ENCODE assay signal across 25 cellular contexts in genomic region chr22:20632082-20632481, GRCh38.
"Had no signal": no experiment of that assay in that cellular context is flagged by ENCODE, and none has a peak within 500 bp of the region (broad histone marks: within the 10 kb centered on the region; RNA-seq: fewer than 3 reads in every experiment).

No MANE protein-coding gene starts in this region.

- H3K36me3 Mint-ChIP-seq: naive thymus-derived CD8-positive, alpha-beta T cell; type B pancreatic cell had no signal

- H3K79me2 ChIP-seq: hepatocyte, parathyroid adenoma had no signal

- H3K4me3 Mint-ChIP-seq: naive thymus-derived CD8-positive, alpha-beta T cell; nephron; stimulated activated naive CD8-positive, alpha-beta T cell treated with anti-CD3 and anti-CD28 coated beads, Interleukin-15, amount 100 ng/mL, for 72 hours; type B pancreatic cell had no signal

- H3K27ac ChIP-seq: heart right ventricle, hepatocyte, lower lobe of right lung, parathyroid adenoma, right atrium auricular region, skin epidermis, tibial nerve, uterus had no signal

- ATAC-seq: left cardiac atrium; naive thymus-derived CD8-positive, alpha-beta T cell; sciatic nerve; stimulated activated naive CD8-positive, alpha-beta T cell treated with anti-CD3 and anti-CD28 coated beads, Interleukin-15, amount 100 ng/mL, for 72 hours had no signal

- DNase-seq: heart right ventricle; kidney glomerular epithelial cell; left cardiac atrium; lower lobe of right lung; mammary epithelial cell; mesenchymal stem cell; naive thymus-derived CD8-positive, alpha-beta T cell; nucleus accumbens; stimulated activated CD4-positive, alpha-beta T cell treated with anti-CD3 and anti-CD28 coated beads, Interleukin-12 subunit alpha, Interleukin-12 subunit beta, amount 100 ng/mL, for 4 hours; stimulated activated CD4-positive, alpha-beta T cell treated with anti-CD3 and anti-CD28 coated beads, Interleukin-15, amount 100 ng/mL, for 24 hours; stimulated activated CD4-positive, alpha-beta T cell treated with anti-CD3 and anti-CD28 coated beads, Interleukin-2, amount 100 ng/mL, for 24 hours; stimulated activated CD4-positive, alpha-beta T cell treated with anti-CD3 and anti-CD28 coated beads, Interleukin-4, amount 100 ng/mL, for 1 hour; stimulated activated naive CD4-positive, alpha-beta T cell treated with Interleukin-2 at 50 U/mL for 16 hours; stimulated activated naive CD8-positive, alpha-beta T cell treated with anti-CD3 and anti-CD28 coated beads, Interleukin-15, amount 100 ng/mL, for 72 hours; substantia nigra; uterus had no signal

- H3K4me3 ChIP-seq: heart right ventricle, hepatocyte, lower lobe of right lung, right atrium auricular region, skin epidermis, tibial nerve, uterus had no signal

- H3K9ac ChIP-seq: parathyroid adenoma had no signal

- H3K27ac Mint-ChIP-seq: nephron had no signal

- H3K9me3 ChIP-seq: heart right ventricle, lower lobe of right lung, right atrium auricular region, tibial nerve, uterus had no signal

- H3K4me1 Mint-ChIP-seq: nephron; stimulated activated naive CD8-positive, alpha-beta T cell treated with anti-CD3 and anti-CD28 coated beads, Interleukin-15, amount 100 ng/mL, for 72 hours had no signal

- FAIRE-seq: keratinocyte had no signal

- H3K36me3 ChIP-seq: heart right ventricle, lower lobe of right lung, right atrium auricular region, tibial nerve, uterus had no signal

- H3K4me2 ChIP-seq: hepatocyte had no signal

- H3K27me3 ChIP-seq: hepatocyte, right atrium auricular region, tibial nerve, uterus had no signal

- H3K9me3 Mint-ChIP-seq: naive thymus-derived CD8-positive, alpha-beta T cell; nephron; stimulated activated naive CD8-positive, alpha-beta T cell treated with anti-CD3 and anti-CD28 coated beads, Interleukin-15, amount 100 ng/mL, for 72 hours; type B pancreatic cell had no signal

- H3K4me1 ChIP-seq: heart right ventricle, lower lobe of right lung, parathyroid adenoma, right atrium auricular region, tibial nerve, uterus had no signal

- H2AFZ ChIP-seq: hepatocyte, parathyroid adenoma had no signal
